ENCODE assay signal across 8 cellular contexts in the genomic region with DNA sequence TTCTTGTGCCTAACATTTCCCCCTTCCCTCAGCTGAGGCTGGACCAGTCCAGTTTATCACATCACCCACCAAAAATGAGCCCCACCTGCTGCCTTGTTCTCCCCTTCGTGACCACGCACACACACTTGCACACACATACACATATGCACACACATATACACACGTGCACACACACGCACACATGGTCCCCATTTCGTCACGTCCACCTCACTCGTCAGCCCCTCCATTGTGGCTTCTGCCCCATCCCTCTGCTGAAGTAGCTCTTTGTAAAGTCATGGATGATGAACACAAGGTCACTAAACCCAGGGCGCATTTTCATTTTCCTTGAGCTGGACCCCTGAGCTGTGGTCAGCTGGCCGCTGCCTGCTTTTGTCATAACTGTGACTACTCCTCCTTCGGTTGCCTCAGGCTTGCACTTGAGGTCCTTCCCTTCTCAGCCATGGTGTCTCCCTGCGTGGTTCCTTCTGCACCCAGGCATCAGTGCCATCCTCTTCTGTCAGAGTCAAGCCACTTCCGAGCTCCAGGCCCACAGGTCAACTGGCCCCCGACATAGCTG.
DNase-seq lines count a peak whose midpoint lies in the region; ATAC-seq, FAIRE-seq and TF ChIP-seq lines count a peak whose summit lies in the region.

No MANE protein-coding gene starts in this region.

- ATAC-seq in GM21528 (IDR thresholded peaks at IDR 0.05; ENCODE audit: low FRiP score, unreplicated experiment) (peak; percentile 26), HG03354 (IDR thresholded peaks at IDR 0.05; ENCODE audit: poor library complexity, severe bottlenecking, unreplicated experiment) (peak; percentile 36)
- ATAC-seq in central memory CD8-positive, alpha-beta T cell (replicated peaks; ENCODE audit: extremely low read depth, poor library complexity, severe bottlenecking), result no peak

- H3K27me3 Mint-ChIP-seq in central memory CD8-positive, alpha-beta T cell, result peaks cover 30% of the 10 kb centered on the region
- peaks cover 29% of the 10 kb centered on the region for H3K27me3 Mint-ChIP-seq in activated T-cell treated with anti-CD3 and anti-CD28 coated beads, Interleukin-2, amount 50 U/mL, for 24 hours

- peaks cover 29% of the 10 kb centered on the region for H3K4me1 Mint-ChIP-seq in central memory CD8-positive, alpha-beta T cell
- H3K4me1 Mint-ChIP-seq in activated T-cell treated with anti-CD3 and anti-CD28 coated beads, Interleukin-2, amount 50 U/mL, for 24 hours (ENCODE audit: low read depth), result peaks cover 15% of the 10 kb centered on the region

- no peaks in the 10 kb centered on the region for H3K36me3 Mint-ChIP-seq in central memory CD8-positive, alpha-beta T cell (ENCODE audit: insufficient read depth)
- no peaks in the 10 kb centered on the region for H3K36me3 Mint-ChIP-seq in activated T-cell treated with anti-CD3 and anti-CD28 coated beads, Interleukin-2, amount 50 U/mL, for 24 hours (ENCODE audit: low read depth)

- H3K9me3 Mint-ChIP-seq in central memory CD8-positive, alpha-beta T cell, result no peaks in the 10 kb centered on the region
- H3K9me3 Mint-ChIP-seq in activated T-cell treated with anti-CD3 and anti-CD28 coated beads, Interleukin-2, amount 50 U/mL, for 24 hours, result no peaks in the 10 kb centered on the region

- TF ChIP-seq POLR2A in GM12891 (IDR thresholded peaks at IDR 0.05; ENCODE audit: low read depth, low read length), result no peak

- peak overlapping the region; percentile 4 for H3K27ac Mint-ChIP-seq in central memory CD8-positive, alpha-beta T cell (ENCODE audit: low read depth)
- H3K27ac Mint-ChIP-seq in activated T-cell treated with anti-CD3 and anti-CD28 coated beads, Interleukin-2, amount 50 U/mL, for 24 hours, result no peak overlapping the region

- DNase-seq in GM12891 (ENCODE audit: insufficient read length, low spot score) (no peak), nucleus accumbens (lab: John Stamatoyannopoulos, UW) (no peak)
- DNase-seq in central memory CD8-positive, alpha-beta T cell (ENCODE audit: low spot score in 2 of 2), result no peak
- no peak for DNase-seq in stimulated activated CD8-positive, alpha-beta memory T cell treated with anti-CD3 and anti-CD28 coated beads, Interleukin-4, amount 100 ng/mL, for 48 hours
- DNase-seq in activated CD4-positive, alpha-beta T cell treated with anti-CD3 and anti-CD28 coated beads, Interleukin-2, amount 50 U/mL, for 4 hours, result no peak
- DNase-seq in activated T-cell treated with anti-CD3 and anti-CD28 coated beads, Interleukin-2, amount 50 U/mL, for 24 hours, result no peak

- FAIRE-seq in GM12891 (lab: Jason Lieb, UNC), result peak; percentile 81

- H3K4me3 Mint-ChIP-seq in central memory CD8-positive, alpha-beta T cell, result no peak overlapping the region
- H3K4me3 Mint-ChIP-seq in activated T-cell treated with anti-CD3 and anti-CD28 coated beads, Interleukin-2, amount 50 U/mL, for 24 hours, result no peak overlapping the region

TF ChIP-seq in GM12891, 5 proteins besides CTCF, POLR2A, EP300 and RAD21:
- TF ChIP-seq TAF1 (IDR thresholded peaks at IDR 0.05; ENCODE audit: low read depth, low read length) (no peak), POLR2AphosphoS5 (IDR thresholded peaks at IDR 0.05; ENCODE audit: low read depth, low read length) (no peak), SPI1 (IDR thresholded peaks at IDR 0.05; ENCODE audit: low read depth, low read length) (no peak), POU2F2 (IDR thresholded peaks at IDR 0.05; ENCODE audit: low read depth, low read length) (peak; percentile 74; the same call in 1 of the 2 replicates), PAX5 (IDR thresholded peaks at IDR 0.05; ENCODE audit: insufficient read depth, low read length, severe bottlenecking) (no peak)
